ENCODE assay signal across 17 cellular contexts in the genomic region with DNA sequence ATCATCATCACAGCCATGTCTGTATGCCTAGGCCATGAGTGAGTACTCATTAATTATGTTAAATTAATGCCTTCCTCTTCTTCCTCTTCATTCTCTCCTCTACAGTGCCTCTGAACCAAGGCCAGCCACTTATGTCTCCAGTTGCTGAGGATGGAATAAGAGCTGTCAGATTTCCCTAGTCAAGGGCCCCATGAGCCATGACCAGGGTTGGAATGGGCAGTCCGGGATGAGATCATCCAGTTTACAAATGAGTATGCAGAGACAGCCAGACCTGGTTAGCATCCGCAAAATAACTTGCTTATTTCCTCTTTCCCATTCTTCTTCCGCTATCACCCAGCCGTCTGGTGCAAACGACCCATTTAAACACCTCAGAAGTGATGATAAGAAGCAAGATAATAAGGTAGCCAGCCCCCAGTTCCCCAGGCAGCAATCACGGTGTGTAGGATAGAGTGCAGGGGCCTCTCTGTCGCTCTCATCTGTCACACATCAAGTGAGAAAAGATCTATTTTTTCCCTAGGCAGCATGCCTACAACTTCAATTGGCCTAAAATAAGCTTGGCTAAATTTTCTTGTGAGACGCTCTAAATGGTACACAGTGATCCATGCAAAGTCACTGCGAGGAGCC.
DNase-seq lines count a peak whose midpoint lies in the region; ATAC-seq and TF ChIP-seq lines count a peak whose summit lies in the region.
"Had no signal": no experiment of that assay in that cellular context is flagged by ENCODE, and none has a peak within 500 bp of the region (broad histone marks: within the 10 kb centered on the region; RNA-seq: fewer than 3 reads in every experiment).

No MANE protein-coding gene starts in this region.

- TF ChIP-seq CTCF in cardiac muscle cell (IDR thresholded peaks at IDR 0.05; ENCODE audit: low read depth, low read length) (no peak), lower leg skin (IDR thresholded peaks at IDR 0.05) (no peak)

- WGBS in lower leg skin, 2 donors, result 75 to 79% methylated on average over 9 of the region's 9 CpGs

- H3K9me3 ChIP-seq in cardiac muscle cell (ENCODE audit: low read depth), result no peaks in the 10 kb centered on the region
- H3K9me3 ChIP-seq: HAP-1, SJSA1 had no signal

- ATAC-seq in activated T-cell treated with anti-CD3 and anti-CD28 coated beads, Interleukin-2, amount 50 U/mL, for 4 hours, result no peak
- ATAC-seq: PC-3 had no signal

- H3K4me1 ChIP-seq in cardiac muscle cell (ENCODE audit: low read depth), result peaks cover 43% of the 10 kb centered on the region
- H3K4me1 ChIP-seq: HAP-1, SJSA1 had no signal

- peak; percentile 37 for DNase-seq in SK-N-DZ (ENCODE audit: low spot score)
- DNase-seq in cardiac muscle cell (ENCODE audit: low read depth in 1 of 2, low spot score in 1 of 2), result peak in 1 of 2 donors; percentile 87
- DNase-seq in left kidney (ENCODE audit: low read depth, low spot score), result peak; percentile 3
- peak; percentile 63 for DNase-seq in superior temporal gyrus (ENCODE audit: extremely low spot score)
- DNase-seq in lower leg skin (ENCODE audit: low spot score in 2 of 2), result no peak
- DNase-seq in stimulated activated CD8-positive, alpha-beta memory T cell treated with anti-CD3 and anti-CD28 coated beads, Interleukin-4, amount 100 ng/mL, for 48 hours, result no peak
- DNase-seq in activated T-cell treated with anti-CD3 and anti-CD28 coated beads, Interleukin-2, amount 50 U/mL, for 4 hours, result no peak
- DNase-seq: AML-193; CD4-positive, CD25-positive, alpha-beta regulatory T cell; MV-4-11; NCI-H1436; NCI-H2081; NCI-H510A; PC-3 had no signal

- no peaks in the 10 kb centered on the region for H3K9me3 Mint-ChIP-seq in activated T-cell treated with anti-CD3 and anti-CD28 coated beads, Interleukin-2, amount 50 U/mL, for 4 hours

- TF ChIP-seq POLR2A in lower leg skin (IDR thresholded peaks at IDR 0.05), result no peak

- H3K27ac ChIP-seq in cardiac muscle cell, result peak overlapping the region; percentile 82
- H3K27ac ChIP-seq: RWPE1, SJSA1 had no signal

- intact Hi-C loops in lower leg skin (cut with DNase I; ENCODE audit: low total_unique reads), result no loop called here

- no peaks in the 10 kb centered on the region for H3K27me3 ChIP-seq in cardiac muscle cell
- H3K27me3 ChIP-seq: SJSA1 had no signal

- H3K27me3 Mint-ChIP-seq in activated T-cell treated with anti-CD3 and anti-CD28 coated beads, Interleukin-2, amount 50 U/mL, for 4 hours (ENCODE audit: low read depth), result peaks cover 2% of the 10 kb centered on the region
- H3K27me3 Mint-ChIP-seq: CD4-positive, CD25-positive, alpha-beta regulatory T cell had no signal

- no peak overlapping the region for H3K4me3 Mint-ChIP-seq in activated T-cell treated with anti-CD3 and anti-CD28 coated beads, Interleukin-2, amount 50 U/mL, for 4 hours
- H3K4me3 Mint-ChIP-seq: CD4-positive, CD25-positive, alpha-beta regulatory T cell had no signal

- no peaks in the 10 kb centered on the region for H3K36me3 ChIP-seq in cardiac muscle cell
- H3K36me3 ChIP-seq: HAP-1, SJSA1 had no signal

- no peaks in the 10 kb centered on the region for H3K4me1 Mint-ChIP-seq in activated T-cell treated with anti-CD3 and anti-CD28 coated beads, Interleukin-2, amount 50 U/mL, for 4 hours (ENCODE audit: low read depth)
- H3K4me1 Mint-ChIP-seq: CD4-positive, CD25-positive, alpha-beta regulatory T cell had no signal

- H3K36me3 Mint-ChIP-seq in activated T-cell treated with anti-CD3 and anti-CD28 coated beads, Interleukin-2, amount 50 U/mL, for 4 hours (ENCODE audit: insufficient read depth), result no peaks in the 10 kb centered on the region
- H3K36me3 Mint-ChIP-seq: CD4-positive, CD25-positive, alpha-beta regulatory T cell had no signal

- H3K4me3 ChIP-seq in cardiac muscle cell (no peak overlapping the region), lower leg skin (ENCODE audit: low read depth, poor library complexity, severe bottlenecking) (no peak overlapping the region)
- H3K4me3 ChIP-seq: HAP-1, SJSA1 had no signal

Comparison
In these comparisons a context has a peak if more than half of its experiments do, and no peak if none do; other contexts are left out.
1. DNase-seq: peak in SK-N-DZ (single experiment), left kidney (single experiment) and superior temporal gyrus (single experiment); none in lower leg skin (0 of 2), stimulated activated CD8-positive, alpha-beta memory T cell treated with anti-CD3 and anti-CD28 coated beads, Interleukin-4, amount 100 ng/mL, for 48 hours (single experiment) and activated T-cell treated with anti-CD3 and anti-CD28 coated beads, Interleukin-2, amount 50 U/mL, for 4 hours (single experiment).